Comparison of ENCODE assay signal across 1 cellular context in genomic region chr15:68383161-68384074, GRCh38.
TF ChIP-seq lines count a peak whose summit lies in the region.

No MANE protein-coding gene starts in this region.

TF ChIP-seq in WTC11, 78 proteins besides CTCF, POLR2A, EP300 and RAD21 (continued from another document):
- TF ChIP-seq, protein P1, sequence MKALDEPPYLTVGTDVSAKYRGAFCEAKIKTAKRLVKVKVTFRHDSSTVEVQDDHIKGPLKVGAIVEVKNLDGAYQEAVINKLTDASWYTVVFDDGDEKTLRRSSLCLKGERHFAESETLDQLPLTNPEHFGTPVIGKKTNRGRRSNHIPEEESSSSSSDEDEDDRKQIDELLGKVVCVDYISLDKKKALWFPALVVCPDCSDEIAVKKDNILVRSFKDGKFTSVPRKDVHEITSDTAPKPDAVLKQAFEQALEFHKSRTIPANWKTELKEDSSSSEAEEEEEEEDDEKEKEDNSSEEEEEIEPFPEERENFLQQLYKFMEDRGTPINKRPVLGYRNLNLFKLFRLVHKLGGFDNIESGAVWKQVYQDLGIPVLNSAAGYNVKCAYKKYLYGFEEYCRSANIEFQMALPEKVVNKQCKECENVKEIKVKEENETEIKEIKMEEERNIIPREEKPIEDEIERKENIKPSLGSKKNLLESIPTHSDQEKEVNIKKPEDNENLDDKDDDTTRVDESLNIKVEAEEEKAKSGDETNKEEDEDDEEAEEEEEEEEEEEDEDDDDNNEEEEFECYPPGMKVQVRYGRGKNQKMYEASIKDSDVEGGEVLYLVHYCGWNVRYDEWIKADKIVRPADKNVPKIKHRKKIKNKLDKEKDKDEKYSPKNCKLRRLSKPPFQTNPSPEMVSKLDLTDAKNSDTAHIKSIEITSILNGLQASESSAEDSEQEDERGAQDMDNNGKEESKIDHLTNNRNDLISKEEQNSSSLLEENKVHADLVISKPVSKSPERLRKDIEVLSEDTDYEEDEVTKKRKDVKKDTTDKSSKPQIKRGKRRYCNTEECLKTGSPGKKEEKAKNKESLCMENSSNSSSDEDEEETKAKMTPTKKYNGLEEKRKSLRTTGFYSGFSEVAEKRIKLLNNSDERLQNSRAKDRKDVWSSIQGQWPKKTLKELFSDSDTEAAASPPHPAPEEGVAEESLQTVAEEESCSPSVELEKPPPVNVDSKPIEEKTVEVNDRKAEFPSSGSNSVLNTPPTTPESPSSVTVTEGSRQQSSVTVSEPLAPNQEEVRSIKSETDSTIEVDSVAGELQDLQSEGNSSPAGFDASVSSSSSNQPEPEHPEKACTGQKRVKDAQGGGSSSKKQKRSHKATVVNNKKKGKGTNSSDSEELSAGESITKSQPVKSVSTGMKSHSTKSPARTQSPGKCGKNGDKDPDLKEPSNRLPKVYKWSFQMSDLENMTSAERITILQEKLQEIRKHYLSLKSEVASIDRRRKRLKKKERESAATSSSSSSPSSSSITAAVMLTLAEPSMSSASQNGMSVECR (CRISPR knock-in tag; IDR thresholded peaks at IDR 0.05; ENCODE audit: borderline replicate concordance), result no peak
- TF ChIP-seq, protein P2, sequence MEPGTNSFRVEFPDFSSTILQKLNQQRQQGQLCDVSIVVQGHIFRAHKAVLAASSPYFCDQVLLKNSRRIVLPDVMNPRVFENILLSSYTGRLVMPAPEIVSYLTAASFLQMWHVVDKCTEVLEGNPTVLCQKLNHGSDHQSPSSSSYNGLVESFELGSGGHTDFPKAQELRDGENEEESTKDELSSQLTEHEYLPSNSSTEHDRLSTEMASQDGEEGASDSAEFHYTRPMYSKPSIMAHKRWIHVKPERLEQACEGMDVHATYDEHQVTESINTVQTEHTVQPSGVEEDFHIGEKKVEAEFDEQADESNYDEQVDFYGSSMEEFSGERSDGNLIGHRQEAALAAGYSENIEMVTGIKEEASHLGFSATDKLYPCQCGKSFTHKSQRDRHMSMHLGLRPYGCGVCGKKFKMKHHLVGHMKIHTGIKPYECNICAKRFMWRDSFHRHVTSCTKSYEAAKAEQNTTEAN (CRISPR knock-in tag; IDR thresholded peaks at IDR 0.05), result no peak
- TF ChIP-seq, protein P3, sequence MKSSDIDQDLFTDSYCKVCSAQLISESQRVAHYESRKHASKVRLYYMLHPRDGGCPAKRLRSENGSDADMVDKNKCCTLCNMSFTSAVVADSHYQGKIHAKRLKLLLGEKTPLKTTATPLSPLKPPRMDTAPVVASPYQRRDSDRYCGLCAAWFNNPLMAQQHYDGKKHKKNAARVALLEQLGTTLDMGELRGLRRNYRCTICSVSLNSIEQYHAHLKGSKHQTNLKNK (CRISPR knock-in tag; IDR thresholded peaks at IDR 0.05), result no peak
- TF ChIP-seq EMX1 (CRISPR knock-in tag; IDR thresholded peaks at IDR 0.05) (no peak), ELF4 (CRISPR knock-in tag; IDR thresholded peaks at IDR 0.05; ENCODE audit: low read depth) (no peak), MAX (CRISPR knock-in tag; IDR thresholded peaks at IDR 0.05) (no peak), PRDM15 (CRISPR knock-in tag; IDR thresholded peaks at IDR 0.05) (no peak)
